In genomic region chr2:14420851-14421250, GRCh38 we compare ENCODE assay signal across 17 cellular contexts.
DNase-seq lines count a peak whose midpoint lies in the region; ATAC-seq and TF ChIP-seq lines count a peak whose summit lies in the region.
"Had no signal": no experiment of that assay in that cellular context is flagged by ENCODE, and none has a peak within 500 bp of the region (broad histone marks: within the 10 kb centered on the region; RNA-seq: fewer than 3 reads in every experiment).

No MANE protein-coding gene starts in this region.

- H3K27ac ChIP-seq in foreskin keratinocyte: no peak overlapping the region
- H3K27ac ChIP-seq in stomach: no peak overlapping the region
- H3K27ac ChIP-seq: epithelial cell of prostate, ovary, tibial artery had no signal

- H3K36me3 Mint-ChIP-seq in activated naive CD4-positive, alpha-beta T cell treated with anti-CD3 and anti-CD28 coated beads, Interleukin-2, amount 50 U/mL, for 72 hours: no peaks in the 10 kb centered on the region
- H3K36me3 Mint-ChIP-seq: activated naive CD4-positive, alpha-beta T cell treated with anti-CD3 and anti-CD28 coated beads, Interleukin-2, amount 50 U/mL, for 24 hours had no signal

- no peak for TF ChIP-seq POLR2A in stomach (IDR thresholded peaks at IDR 0.05)

- DNase-seq in AG08395 (ENCODE audit: low spot score) (peak; percentile 48), HCEC 1CT (peak; percentile 71), RKO (ENCODE audit: low spot score) (peak; percentile 14), foreskin keratinocyte (peak in 1 of 2 donors; percentile 55), globus pallidus (ENCODE audit: low spot score) (no peak), NCI-H1436 (lab: John Stamatoyannopoulos, UW) (no peak), stomach (no peak)
- DNase-seq in activated naive CD4-positive, alpha-beta T cell treated with anti-CD3 and anti-CD28 coated beads, Interleukin-2, amount 50 U/mL, for 72 hours (ENCODE audit: low spot score in 2 of 2): no peak
- DNase-seq: activated CD4-positive, CD25-positive, alpha-beta regulatory T cell; activated CD8-positive, alpha-beta memory T cell treated with anti-CD3 and anti-CD28 coated beads, Interleukin-2, amount 50 U/mL, for 4 hours; Calu3; mesendoderm; ovary; stimulated activated CD4-positive, alpha-beta T cell treated with anti-CD3 and anti-CD28 coated beads, Interleukin-15, amount 100 ng/mL, for 24 hours; tibial artery had no signal

- no peaks in the 10 kb centered on the region for H3K36me3 ChIP-seq in stomach
- H3K36me3 ChIP-seq: ovary, tibial artery had no signal

- intact Hi-C loops in stomach (cut with DNase I; ENCODE audit: low total_unique reads): no loop called here

- H3K27ac Mint-ChIP-seq in activated naive CD4-positive, alpha-beta T cell treated with anti-CD3 and anti-CD28 coated beads, Interleukin-2, amount 50 U/mL, for 72 hours: no peak overlapping the region
- H3K27ac Mint-ChIP-seq: activated naive CD4-positive, alpha-beta T cell treated with anti-CD3 and anti-CD28 coated beads, Interleukin-2, amount 50 U/mL, for 24 hours had no signal

- TF ChIP-seq EP300 in stomach (IDR thresholded peaks at IDR 0.05): no peak

- H3K4me1 ChIP-seq in foreskin keratinocyte: peaks cover 14% of the 10 kb centered on the region
- no peaks in the 10 kb centered on the region for H3K4me1 ChIP-seq in stomach
- H3K4me1 ChIP-seq: tibial artery had no signal

- no peak overlapping the region for H3K4me3 ChIP-seq in stomach
- H3K4me3 ChIP-seq: ovary, tibial artery had no signal

- H3K27me3 ChIP-seq in foreskin keratinocyte (no peaks in the 10 kb centered on the region), stomach (no peaks in the 10 kb centered on the region)
- H3K27me3 ChIP-seq: ovary, tibial artery had no signal

- no peaks in the 10 kb centered on the region for H3K9me3 ChIP-seq in stomach
- H3K9me3 ChIP-seq: ovary, tibial artery had no signal

- TF ChIP-seq CTCF in foreskin keratinocyte (conservative IDR thresholded peaks at IDR 0.05) (no peak), stomach (IDR thresholded peaks at IDR 0.05) (no peak)

- peak; percentile 68 for ATAC-seq in foreskin keratinocyte
- ATAC-seq in activated naive CD4-positive, alpha-beta T cell treated with anti-CD3 and anti-CD28 coated beads, Interleukin-2, amount 50 U/mL, for 72 hours: no peak

- peaks cover 13 to 19% of the 10 kb centered on the region in 2 donors for H3K9me3 Mint-ChIP-seq in activated naive CD4-positive, alpha-beta T cell treated with anti-CD3 and anti-CD28 coated beads, Interleukin-2, amount 50 U/mL, for 72 hours

- WGBS in stomach, 5 donors: 87 to 89% (median 87%) methylated on average over 5 of the region's 5 CpGs

Comparison
In these comparisons a context has a peak if more than half of its experiments do, and no peak if none do; other contexts are left out.
1. DNase-seq: peak in AG08395 (single experiment), HCEC 1CT (single experiment) and RKO (single experiment); none in globus pallidus (single experiment), NCI-H1436 (single experiment), activated naive CD4-positive, alpha-beta T cell treated with anti-CD3 and anti-CD28 coated beads, Interleukin-2, amount 50 U/mL, for 72 hours (0 of 2) and stomach (single experiment).